11 cellular contexts compared by ENCODE assay signal in genomic region chr1:43373034-43373940, GRCh38. TPM values are rescaled to one million over a fixed set of nuclear protein-coding genes. Genes with fewer than 3 reads are reported as not detected.
DNase-seq lines count a peak whose midpoint lies in the region; ATAC-seq and TF ChIP-seq lines count a peak whose summit lies in the region.
"Had no signal": no experiment of that assay in that cellular context is flagged by ENCODE, and none has a peak within 500 bp of the region (broad histone marks: within the 10 kb centered on the region; RNA-seq: fewer than 3 reads in every experiment).

No MANE protein-coding gene starts in this region.

- peak; percentile 61 for DNase-seq in DMS53 (lab: John Stamatoyannopoulos, UW)
- DNase-seq in RPMI7951 (ENCODE audit: low read depth) = peak; percentile 81
- DNase-seq in fibroblast of gingiva (ENCODE audit: low read depth) = peak; percentile 39
- DNase-seq in upper lobe of right lung = no peak
- DNase-seq in GM10266 (ENCODE audit: extremely low spot score) = no peak
- DNase-seq: activated naive CD4-positive, alpha-beta T cell treated with anti-CD3 and anti-CD28 coated beads, Interleukin-2, amount 50 U/mL, for 16 hours; DMS153; gastrocnemius medialis had no signal

- H3K27ac ChIP-seq in muscle layer of duodenum (ENCODE audit: low read length) = peak overlapping the region; percentile 13
- H3K27ac ChIP-seq in upper lobe of right lung = no peak overlapping the region

- ATAC-seq in GM18861 (IDR thresholded peaks at IDR 0.05; ENCODE audit: unreplicated experiment) (no peak), upper lobe of right lung (no peak), GM18858 (IDR thresholded peaks at IDR 0.05; ENCODE audit: unreplicated experiment) (no peak)
- ATAC-seq: gastrocnemius medialis had no signal

- H3K9me3 ChIP-seq in muscle layer of duodenum (ENCODE audit: control insufficient read depth in 1 of 2, low read length in 2 of 2) (no peaks in the 10 kb centered on the region), upper lobe of right lung (no peaks in the 10 kb centered on the region)
- H3K9me3 ChIP-seq: gastrocnemius medialis had no signal

- no peaks in the 10 kb centered on the region for H3K27me3 ChIP-seq in muscle layer of duodenum (ENCODE audit: low read depth, low read length)
- H3K27me3 ChIP-seq in upper lobe of right lung = no peaks in the 10 kb centered on the region
- H3K27me3 ChIP-seq: gastrocnemius medialis had no signal

- intact Hi-C loops in upper lobe of right lung (cut with DNase I) = no loop called here

- H3K4me3 ChIP-seq in muscle layer of duodenum (ENCODE audit: low read depth in 1 of 2, low read length in 2 of 2) (no peak overlapping the region), upper lobe of right lung (no peak overlapping the region)
- H3K4me3 ChIP-seq: gastrocnemius medialis had no signal

- TF ChIP-seq CTCF in upper lobe of right lung (IDR thresholded peaks at IDR 0.05) (no peak), GM10266 (IDR thresholded peaks at IDR 0.05; ENCODE audit: control insufficient read depth, insufficient read depth, low read depth, missing control alignments) (no peak)

- H3K4me1 ChIP-seq in muscle layer of duodenum (ENCODE audit: control insufficient read depth in 1 of 2, insufficient read depth in 2 of 2, low read length in 2 of 2) (peaks cover 6% of the 10 kb centered on the region in 2 donors), upper lobe of right lung (peaks cover 7% of the 10 kb centered on the region)

- H3K36me3 ChIP-seq in muscle layer of duodenum (ENCODE audit: control insufficient read depth in 1 of 2, insufficient read depth in 2 of 2, low read length in 2 of 2) = peaks cover 0 to 7% of the 10 kb centered on the region in 2 donors
- H3K36me3 ChIP-seq in upper lobe of right lung = no peaks in the 10 kb centered on the region
- H3K36me3 ChIP-seq: gastrocnemius medialis had no signal

RNA-seq across cellular contexts. Expression of gene ELOVL1, which starts 5.5 kb away (rescaled TPM):
- total RNA-seq in RPMI7951 (2014; rRNA removed; shearing (Covaris generic)) = 105 and 147 TPM in 2 replicates
- total RNA-seq in upper lobe of right lung = 98.9 TPM

RNA-seq across cellular contexts. Expression of gene CDC20, which starts 14.5 kb away (rescaled TPM):
- 410 and 459 TPM in 2 replicates for total RNA-seq in RPMI7951 (2014; rRNA removed; shearing (Covaris generic))
- 1.8 TPM for total RNA-seq in upper lobe of right lung

RNA-seq across cellular contexts. Expression of gene MED8, which starts 16.3 kb away (rescaled TPM):
- total RNA-seq in RPMI7951 (2014; rRNA removed; shearing (Covaris generic)) = 79.4 and 81.3 TPM in 2 replicates
- 37.3 TPM for total RNA-seq in upper lobe of right lung

RNA-seq across cellular contexts. Expression of gene SZT2, which starts 16.4 kb away (rescaled TPM):
- total RNA-seq in RPMI7951 (2014; rRNA removed; shearing (Covaris generic)) = 10.9 and 12.5 TPM in 2 replicates
- total RNA-seq in upper lobe of right lung = 70.4 TPM

RNA-seq across cellular contexts. Expression of gene MPL, which starts 35.7 kb away (rescaled TPM):
- not detected in 2 replicates for total RNA-seq in RPMI7951 (2014; rRNA removed; shearing (Covaris generic))
- 0.61 TPM for total RNA-seq in upper lobe of right lung
- total RNA-seq: gastrocnemius medialis had no signal

Comparison
In these comparisons a context has a peak if more than half of its experiments do, and no peak if none do; other contexts are left out.
1. DNase-seq: peak in DMS53 (single experiment), RPMI7951 (single experiment) and fibroblast of gingiva (single experiment); none in upper lobe of right lung (single experiment) and GM10266 (single experiment).
2. RNA of gene CDC20, which starts 14.5 kb away (total RNA-seq): 410 to 459 TPM in RPMI7951; 1.8 TPM in upper lobe of right lung (single experiment); every median in the first group is over 100 times any median in the second.